10 cellular contexts compared by ENCODE assay signal in genomic region chr1:107829083-107829771, GRCh38.
DNase-seq lines count a peak whose midpoint lies in the region; ATAC-seq and TF ChIP-seq lines count a peak whose summit lies in the region.
"Had no signal": no experiment of that assay in that cellular context is flagged by ENCODE, and none has a peak within 500 bp of the region (broad histone marks: within the 10 kb centered on the region; RNA-seq: fewer than 3 reads in every experiment).

No MANE protein-coding gene starts in this region.

- no peaks in the 10 kb centered on the region for H3K36me3 ChIP-seq in HUES6 (ENCODE audit: control insufficient read depth, insufficient read depth, low read length)
- H3K36me3 ChIP-seq in mucosa of descending colon (ENCODE audit: low read depth), result no peaks in the 10 kb centered on the region
- no peaks in the 10 kb centered on the region for H3K36me3 ChIP-seq in tibial artery

- intact Hi-C loops in mucosa of descending colon (cut with DNase I, micrococcal nuclease), result no loop called here
- intact Hi-C loops in tibial artery (cut with DNase I; ENCODE audit: low total_unique reads), result no loop called here

- H3K4me3 Mint-ChIP-seq in T-helper 1 cell treated with Interleukin-12 subunit alpha and Interleukin-12 subunit beta and Interleukin-4 antibody, amounts not matched to agents 30 μg/mL and 1 μg/mL, for 36 hours, result no peak overlapping the region
- H3K4me3 Mint-ChIP-seq: brain had no signal

- H3K27ac Mint-ChIP-seq in T-helper 1 cell treated with Interleukin-12 subunit alpha and Interleukin-12 subunit beta and Interleukin-4 antibody, amounts not matched to agents 30 μg/mL and 1 μg/mL, for 36 hours, result peak overlapping the region; percentile 10

- DNase-seq in GM12865 (ENCODE audit: low read depth) (peak; percentile 54), mucosa of descending colon (no peak), substantia nigra (lab: John Stamatoyannopoulos, UW) (no peak), tibial artery (no peak), activated T-cell treated with anti-CD3 and anti-CD28 coated beads for 4 hours (no peak)
- DNase-seq: stimulated activated CD4-positive, alpha-beta T cell treated with anti-CD3 and anti-CD28 coated beads, Interleukin-2, amount 100 ng/mL, for 48 hours had no signal

- H3K36me3 Mint-ChIP-seq in T-helper 1 cell treated with Interleukin-12 subunit alpha and Interleukin-12 subunit beta and Interleukin-4 antibody, amounts not matched to agents 30 μg/mL and 1 μg/mL, for 36 hours (ENCODE audit: low read depth), result no peaks in the 10 kb centered on the region
- H3K36me3 Mint-ChIP-seq: brain had no signal

- TF ChIP-seq CTCF in GM12865 (IDR thresholded peaks at IDR 0.05; ENCODE audit: insufficient read depth, low read depth, low read length, missing control alignments) (no peak), mucosa of descending colon (IDR thresholded peaks at IDR 0.05) (no peak), tibial artery (IDR thresholded peaks at IDR 0.05) (no peak)

- H3K9me3 Mint-ChIP-seq in T-helper 1 cell treated with Interleukin-12 subunit alpha and Interleukin-12 subunit beta and Interleukin-4 antibody, amounts not matched to agents 30 μg/mL and 1 μg/mL, for 36 hours, result no peaks in the 10 kb centered on the region

- H3K4me1 ChIP-seq in HUES6 (ENCODE audit: control insufficient read depth, insufficient read depth, low read length) (peaks cover 22% of the 10 kb centered on the region), mucosa of descending colon (ENCODE audit: low read depth) (no peaks in the 10 kb centered on the region), tibial artery (no peaks in the 10 kb centered on the region)

- ATAC-seq in mucosa of descending colon, result peak; percentile 73
- no peak for ATAC-seq in GM19452 (IDR thresholded peaks at IDR 0.05; ENCODE audit: unreplicated experiment)

- H3K27me3 ChIP-seq in HUES6 (ENCODE audit: control insufficient read depth, insufficient read depth, low read length), result no peaks in the 10 kb centered on the region
- H3K27me3 ChIP-seq in tibial artery, result no peaks in the 10 kb centered on the region

- H3K4me3 ChIP-seq in GM12865 (ENCODE audit: low read depth, low read length) (no peak overlapping the region), HUES6 (ENCODE audit: low read depth, low read length) (no peak overlapping the region), mucosa of descending colon (no peak overlapping the region), tibial artery (no peak overlapping the region)

- no peaks in the 10 kb centered on the region for H3K27me3 Mint-ChIP-seq in T-helper 1 cell treated with Interleukin-12 subunit alpha and Interleukin-12 subunit beta and Interleukin-4 antibody, amounts not matched to agents 30 μg/mL and 1 μg/mL, for 36 hours (ENCODE audit: low read depth)
- H3K27me3 Mint-ChIP-seq: brain had no signal

- H3K9me3 ChIP-seq in HUES6 (ENCODE audit: control insufficient read depth, insufficient read depth, low read depth, low read length), result no peaks in the 10 kb centered on the region
- no peaks in the 10 kb centered on the region for H3K9me3 ChIP-seq in mucosa of descending colon
- H3K9me3 ChIP-seq in tibial artery, result no peaks in the 10 kb centered on the region

- H3K27ac ChIP-seq in HUES6 (ENCODE audit: low read depth, low read length) (0 out of 2 replicates have a peak overlapping the region, but pooled peaks have one; percentile 16), substantia nigra (ENCODE audit: low read depth, low read length, poor library complexity, severe bottlenecking) (no peak overlapping the region), tibial artery (no peak overlapping the region)

- peaks cover 18% of the 10 kb centered on the region for H3K4me1 Mint-ChIP-seq in T-helper 1 cell treated with Interleukin-12 subunit alpha and Interleukin-12 subunit beta and Interleukin-4 antibody, amounts not matched to agents 30 μg/mL and 1 μg/mL, for 36 hours (ENCODE audit: low read depth)

- no peak overlapping the region for H3K9ac ChIP-seq in HUES6 (ENCODE audit: low read length)
